In the genomic region with DNA sequence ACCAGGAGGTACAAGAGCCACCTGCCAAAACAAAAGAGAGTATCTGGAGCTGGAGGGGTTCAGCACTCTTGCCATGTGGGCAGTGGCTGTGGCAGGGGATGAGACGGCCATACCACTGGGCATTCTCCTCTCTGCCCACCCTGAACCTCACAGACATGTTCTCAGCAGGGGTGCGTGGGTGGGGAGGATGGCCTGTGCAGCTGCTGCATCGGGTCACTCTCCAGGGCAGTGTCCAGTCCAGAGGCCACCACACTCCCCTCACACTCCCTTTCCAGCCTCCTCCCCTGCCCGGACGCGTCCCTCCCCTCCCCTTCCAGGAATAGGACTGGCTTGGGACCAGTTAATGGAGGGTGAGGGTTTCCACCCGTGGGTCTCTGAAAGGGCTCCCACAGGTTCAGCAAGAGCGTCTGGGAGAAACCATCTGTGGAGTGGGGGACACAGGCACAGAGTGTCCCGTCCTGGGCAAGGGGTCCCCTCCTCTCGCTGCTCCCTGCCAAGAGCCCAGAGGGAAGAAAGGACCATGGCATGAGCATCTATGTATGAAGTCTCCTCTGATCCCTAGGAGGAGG, we compare ENCODE assay signal across 10 cellular contexts. TPM values are rescaled to one million over a fixed set of nuclear protein-coding genes. Genes with fewer than 3 reads are reported as not detected.
DNase-seq lines count a peak whose midpoint lies in the region; ATAC-seq and TF ChIP-seq lines count a peak whose summit lies in the region.
"Had no signal": no experiment of that assay in that cellular context is flagged by ENCODE, and none has a peak within 500 bp of the region (broad histone marks: within the 10 kb centered on the region; RNA-seq: fewer than 3 reads in every experiment).

No MANE protein-coding gene starts in this region.

- peak overlapping the region; percentile 71 for H3K4me3 Mint-ChIP-seq in activated naive CD4-positive, alpha-beta T cell treated with anti-CD3 and anti-CD28 coated beads, Interleukin-2, amount 10 ng/mL, durations not matched to agents 7 days and 5 days

- H3K27ac ChIP-seq in muscle layer of colon (ENCODE audit: low read depth, low read length) (peak overlapping the region; percentile 98), uterus (peak overlapping the region; percentile 75 to 87)
- H3K27ac ChIP-seq: HL-60 had no signal

- H3K4me3 ChIP-seq in choroid plexus epithelial cell (ENCODE audit: low read depth, low read length) (peak overlapping the region; percentile 56), muscle layer of colon (ENCODE audit: low read depth in 1 of 2, low read length in 2 of 2) (peak overlapping the region; percentile 62 to 75), uterus (peak overlapping the region; percentile 48 to 50)

- H3K36me3 Mint-ChIP-seq in activated naive CD4-positive, alpha-beta T cell treated with anti-CD3 and anti-CD28 coated beads, Interleukin-2, amount 10 ng/mL, durations not matched to agents 7 days and 5 days, result peaks cover under 1% of the 10 kb centered on the region

- no peak for TF ChIP-seq POLR2A in uterus (IDR thresholded peaks at IDR 0.05)

- no peak for DNase-seq in activated naive CD4-positive, alpha-beta T cell treated with anti-CD3 and anti-CD28 coated beads, Interleukin-2, amount 10 ng/mL, durations not matched to agents 7 days and 5 days
- no peak for DNase-seq in activated naive CD4-positive, alpha-beta T cell treated with Interleukin-2 at 50 U/mL for 16 hours
- DNase-seq in choroid plexus epithelial cell (ENCODE audit: low read depth) (no peak), uterus (peak; percentile 62 to 65), HPDE6-E6E7 (ENCODE audit: extremely low spot score) (no peak), DMS53 (lab: John Stamatoyannopoulos, UW) (no peak)
- DNase-seq: activated gamma-delta T cell had no signal

- no peaks in the 10 kb centered on the region for H3K9me3 Mint-ChIP-seq in activated naive CD4-positive, alpha-beta T cell treated with anti-CD3 and anti-CD28 coated beads, Interleukin-2, amount 10 ng/mL, durations not matched to agents 7 days and 5 days

- H3K9ac ChIP-seq in muscle layer of colon (ENCODE audit: low read length), result peak overlapping the region; percentile 30

- peaks cover 25% of the 10 kb centered on the region for H3K4me1 ChIP-seq in muscle layer of colon (ENCODE audit: insufficient read depth, low read length)
- no peaks in the 10 kb centered on the region for H3K4me1 ChIP-seq in uterus

- intact Hi-C loops in uterus (cut with DNase I; ENCODE audit: low total_unique reads), result no loop called here

- H3K27ac Mint-ChIP-seq in activated naive CD4-positive, alpha-beta T cell treated with anti-CD3 and anti-CD28 coated beads, Interleukin-2, amount 10 ng/mL, durations not matched to agents 7 days and 5 days, result peak overlapping the region; percentile 63

- no peak for TF ChIP-seq CTCF in choroid plexus epithelial cell (conservative IDR thresholded peaks at IDR 0.05; ENCODE audit: low read depth, low read length)
- no peak for TF ChIP-seq CTCF in uterus (IDR thresholded peaks at IDR 0.05)

- H3K36me3 ChIP-seq in muscle layer of colon (ENCODE audit: insufficient read depth, low read length) (peaks cover 32% of the 10 kb centered on the region), uterus (no peaks in the 10 kb centered on the region)

- H3K27me3 Mint-ChIP-seq in activated naive CD4-positive, alpha-beta T cell treated with anti-CD3 and anti-CD28 coated beads, Interleukin-2, amount 10 ng/mL, durations not matched to agents 7 days and 5 days, result peaks cover 19% of the 10 kb centered on the region

- CTCF ChIA-PET in activated naive CD4-positive, alpha-beta T cell treated with anti-CD3 and anti-CD28 coated beads, Interleukin-2, amount 10 ng/mL, durations not matched to agents 7 days and 5 days (lab: Charles Lee), result interaction anchor here (0.5 to 1.8 kb wide), 5 partner anchors 16 to 795 kb away, joined by 3 to 6 read pairs (median 3); no protein-coding TSS in a partner anchor

- H3K27me3 ChIP-seq in muscle layer of colon (ENCODE audit: control insufficient read depth in 1 of 2, insufficient read depth in 2 of 2, low read length in 2 of 2) (no peaks in the 10 kb centered on the region), uterus (no peaks in the 10 kb centered on the region)

- peaks cover 13% of the 10 kb centered on the region for H3K4me1 Mint-ChIP-seq in activated naive CD4-positive, alpha-beta T cell treated with anti-CD3 and anti-CD28 coated beads, Interleukin-2, amount 10 ng/mL, durations not matched to agents 7 days and 5 days

- ATAC-seq in HG03175 (IDR thresholded peaks at IDR 0.05; ENCODE audit: unreplicated experiment), result no peak

- no peaks in the 10 kb centered on the region for H3K9me3 ChIP-seq in muscle layer of colon (ENCODE audit: low read length)
- no peaks in the 10 kb centered on the region for H3K9me3 ChIP-seq in uterus

RNA-seq across cellular contexts. Expression of a gene that starts 0.5 kb away (rescaled TPM):
- total RNA-seq in uterus, result 100 to 1,000 TPM; 128 to 571 (median 411) TPM

RNA-seq across cellular contexts. Expression of a gene that starts 17.3 kb away (rescaled TPM):
- 100 to 1,000 TPM in 1 of 4 donors, 10 to 100 TPM in 3; 15.4 to 121 (median 37.4) TPM for total RNA-seq in uterus

RNA-seq across cellular contexts. Expression of a gene that starts 31.2 kb away (rescaled TPM):
- total RNA-seq in uterus, result 100 to 1,000 TPM; 172 to 554 (median 468) TPM

RNA-seq across cellular contexts. Expression of a gene that starts 36.9 kb away (rescaled TPM):
- 10 to 100 TPM in 1 of 4 donors, 1 to 10 TPM in 2, not detected in 1; 2.4 to 26.5 (median 8.2) TPM for total RNA-seq in uterus

RNA-seq across cellular contexts. Expression of a gene that starts 38.4 kb away (rescaled TPM):
- total RNA-seq in uterus, result 100 to 1,000 TPM in 1 of 4 donors, 10 to 100 TPM in 3; 48.1 to 113 (median 94.7) TPM

Comparison
In these comparisons a context has a peak if more than half of its experiments do, and no peak if none do; other contexts are left out.
1. DNase-seq: peak in uterus (2 of 2); none in activated naive CD4-positive, alpha-beta T cell treated with anti-CD3 and anti-CD28 coated beads, Interleukin-2, amount 10 ng/mL, durations not matched to agents 7 days and 5 days (single experiment), activated naive CD4-positive, alpha-beta T cell treated with Interleukin-2 at 50 U/mL for 16 hours (single experiment), choroid plexus epithelial cell (single experiment), HPDE6-E6E7 (single experiment) and DMS53 (single experiment).
2. Peak in every context shown above with its lines, with median percentiles within 50 percentile points of each other: H3K4me3 ChIP-seq.